15 cellular contexts compared by ENCODE assay signal in the genomic region with DNA sequence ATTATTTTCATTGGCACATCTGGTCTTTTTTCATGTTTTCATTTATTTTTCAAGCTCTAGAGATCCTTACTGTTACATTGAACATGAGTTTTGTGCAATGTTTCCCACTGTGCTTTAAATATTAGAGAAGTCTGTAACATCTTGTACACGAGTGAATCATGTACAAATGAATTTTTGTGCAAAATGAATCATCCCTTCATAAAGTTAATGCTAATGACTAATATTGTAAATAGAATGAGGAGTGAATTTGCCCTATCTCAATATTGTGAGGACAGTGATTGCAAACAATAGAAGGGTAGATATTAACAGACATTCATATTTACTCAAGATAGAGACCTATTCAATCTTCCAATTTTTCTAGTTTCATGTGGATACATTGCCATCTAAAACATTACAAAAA.
"Had no signal": no experiment of that assay in that cellular context is flagged by ENCODE, and none has a peak within 500 bp of the region (broad histone marks: within the 10 kb centered on the region; RNA-seq: fewer than 3 reads in every experiment).

No MANE protein-coding gene starts in this region.

- H3K9me3 ChIP-seq: thyroid gland had no signal

- H3K36me3 ChIP-seq: left lung, thyroid gland had no signal

- DNase-seq: activated CD4-positive, alpha-beta T cell treated with anti-CD3 and anti-CD28 coated beads, Interleukin-2, amount 50 U/mL, for 1 hour; activated CD8-positive, alpha-beta memory T cell treated with anti-CD3 and anti-CD28 coated beads for 24 hours; activated gamma-delta T cell treated with Interleukin-2 at 50 U/mL for 16 hours; activated naive CD8-positive, alpha-beta T cell treated with anti-CD3 and anti-CD28 coated beads, Interleukin-2, amount 10 ng/mL, durations not matched to agents 7 days and 5 days; aorta; caudate nucleus; cortex of kidney; effector CD8-positive, alpha-beta T cell; left lung; naive thymus-derived CD8-positive, alpha-beta T cell; stimulated activated CD4-positive, alpha-beta T cell treated with anti-CD3 and anti-CD28 coated beads, Interleukin-2, amount 100 ng/mL, for 48 hours; stimulated activated naive B cell treated with anti-CD40 and anti-IgM and Interleukin-4, amounts not matched to agents 10 μg/mL and 1 μg/mL and 100 μg/mL, for 72 hours; thyroid gland had no signal

- H3K27ac Mint-ChIP-seq: activated naive CD8-positive, alpha-beta T cell treated with anti-CD3 and anti-CD28 coated beads, Interleukin-2, amount 10 ng/mL, durations not matched to agents 7 days and 5 days; memory B cell; naive thymus-derived CD8-positive, alpha-beta T cell; stimulated activated naive B cell treated with anti-CD40 and anti-IgM and Interleukin-4, amounts not matched to agents 10 μg/mL and 1 μg/mL and 100 μg/mL, for 72 hours had no signal

- H3K27me3 ChIP-seq: left lung, thyroid gland had no signal

- H3K4me1 ChIP-seq: left lung, parathyroid adenoma, thyroid gland had no signal

- H3K27me3 Mint-ChIP-seq: activated naive CD8-positive, alpha-beta T cell treated with anti-CD3 and anti-CD28 coated beads, Interleukin-2, amount 10 ng/mL, durations not matched to agents 7 days and 5 days; memory B cell; naive thymus-derived CD8-positive, alpha-beta T cell; stimulated activated naive B cell treated with anti-CD40 and anti-IgM and Interleukin-4, amounts not matched to agents 10 μg/mL and 1 μg/mL and 100 μg/mL, for 72 hours had no signal

- H3K4me3 ChIP-seq: left lung, thyroid gland had no signal

- H3K27ac ChIP-seq: left lung, parathyroid adenoma, thyroid gland had no signal

- H3K36me3 Mint-ChIP-seq: activated naive CD8-positive, alpha-beta T cell treated with anti-CD3 and anti-CD28 coated beads, Interleukin-2, amount 10 ng/mL, durations not matched to agents 7 days and 5 days; memory B cell; naive thymus-derived CD8-positive, alpha-beta T cell; stimulated activated naive B cell treated with anti-CD40 and anti-IgM and Interleukin-4, amounts not matched to agents 10 μg/mL and 1 μg/mL and 100 μg/mL, for 72 hours had no signal

- H3K4me3 Mint-ChIP-seq: activated naive CD8-positive, alpha-beta T cell treated with anti-CD3 and anti-CD28 coated beads, Interleukin-2, amount 10 ng/mL, durations not matched to agents 7 days and 5 days; memory B cell; naive thymus-derived CD8-positive, alpha-beta T cell; stimulated activated naive B cell treated with anti-CD40 and anti-IgM and Interleukin-4, amounts not matched to agents 10 μg/mL and 1 μg/mL and 100 μg/mL, for 72 hours had no signal

- H3K4me1 Mint-ChIP-seq: activated naive CD8-positive, alpha-beta T cell treated with anti-CD3 and anti-CD28 coated beads, Interleukin-2, amount 10 ng/mL, durations not matched to agents 7 days and 5 days; memory B cell; naive thymus-derived CD8-positive, alpha-beta T cell; stimulated activated naive B cell treated with anti-CD40 and anti-IgM and Interleukin-4, amounts not matched to agents 10 μg/mL and 1 μg/mL and 100 μg/mL, for 72 hours had no signal
